In the genomic region with DNA sequence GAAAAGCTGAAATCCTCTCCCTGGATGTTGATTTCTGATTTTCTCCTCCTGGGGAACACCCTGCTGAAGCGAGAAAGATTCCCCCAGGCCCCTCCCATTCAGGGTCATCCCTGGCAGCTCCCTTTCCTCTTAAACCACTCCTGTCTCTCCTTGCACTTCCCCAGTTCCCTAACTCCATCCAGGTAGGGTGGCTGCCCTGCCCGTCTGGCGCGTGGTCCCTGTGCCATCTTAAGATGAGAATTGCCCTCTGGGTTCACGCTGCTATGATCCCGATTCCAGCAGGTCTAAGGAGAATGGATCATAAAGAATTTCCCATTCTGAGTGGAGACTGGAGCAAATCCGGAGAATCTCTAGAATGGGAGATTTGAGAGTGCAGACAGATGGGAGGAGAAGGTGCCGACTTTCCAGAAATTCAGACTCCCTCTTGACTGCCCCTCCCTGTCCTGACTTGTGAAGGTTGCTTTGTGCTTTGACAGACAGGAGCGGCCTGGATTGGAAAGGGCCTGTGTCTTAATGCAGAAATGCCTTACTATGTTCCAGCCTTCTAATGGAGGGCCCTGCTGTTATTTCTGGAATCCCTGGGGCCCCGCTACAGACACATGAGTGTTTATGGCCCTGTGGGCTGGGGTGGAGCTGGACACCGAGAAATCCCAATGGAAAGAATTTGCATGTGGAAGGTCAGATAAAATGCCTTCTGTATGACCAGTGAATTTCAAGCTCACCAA, we compare ENCODE assay signal across 8 cellular contexts. TPM values are rescaled to one million over a fixed set of nuclear protein-coding genes. Genes with fewer than 3 reads are reported as not detected.
DNase-seq lines count a peak whose midpoint lies in the region; ATAC-seq, FAIRE-seq and TF ChIP-seq lines count a peak whose summit lies in the region.

No MANE protein-coding gene starts in this region.

- peaks cover 12% of the 10 kb centered on the region for H4K20me1 ChIP-seq in endothelial cell of umbilical vein (replicated peaks; ENCODE audit: control insufficient read depth, extremely low read depth, insufficient read depth, low read length)

- FAIRE-seq in endothelial cell of umbilical vein (lab: Jason Lieb, UNC) (peak; percentile 59), GM12891 (lab: Jason Lieb, UNC) (no peak)

- peaks cover 31% of the 10 kb centered on the region for H3K79me2 ChIP-seq in endothelial cell of umbilical vein (ENCODE audit: control insufficient read depth, insufficient read depth, low read length)

- H3K9me3 ChIP-seq in ES-I3 (ENCODE audit: control insufficient read depth, insufficient read depth, low read length) (no peaks in the 10 kb centered on the region), endothelial cell of umbilical vein (replicated peaks; ENCODE audit: control insufficient read depth, insufficient read depth, low read length) (no peaks in the 10 kb centered on the region), neuron (ENCODE audit: low read length) (no peaks in the 10 kb centered on the region)

- no peak for TF ChIP-seq POLR2A in endothelial cell of umbilical vein (IDR thresholded peaks at IDR 0.05; ENCODE audit: low read depth, low read length)
- TF ChIP-seq POLR2A in GM12891 (IDR thresholded peaks at IDR 0.05; ENCODE audit: low read depth, low read length): no peak

- intact Hi-C loops in endothelial cell of umbilical vein (cut with micrococcal nuclease) (loop anchor here (1.0 to 10.0 kb wide), 6 partner anchors 43 to 413 kb away; partner anchors contain the start of genes CPSF3, ITGB1BP1, KLF11 and TAF1B), left colon (cut with DNase I, micrococcal nuclease) (no loop called here)

- no peak for TF ChIP-seq CTCF in endothelial cell of umbilical vein (IDR thresholded peaks at IDR 0.05; ENCODE audit: extremely low read depth in 1 of 2, insufficient read depth in 1 of 2, low read depth in 1 of 2, low read length in 2 of 2)

- BruUV-seq in endothelial cell of umbilical vein (replicated peaks; lab: Mats Ljungman, UMichigan): no TSS peak

- no peaks in the 10 kb centered on the region for H3K9me1 ChIP-seq in endothelial cell of umbilical vein (replicated peaks; ENCODE audit: control insufficient read depth, extremely low read depth, insufficient read depth, low read length)

- H3K36me3 ChIP-seq in ES-I3 (ENCODE audit: insufficient read depth, low read length) (peaks cover 4% of the 10 kb centered on the region; the same call in 1 of the 2 replicates), endothelial cell of umbilical vein (ENCODE audit: control insufficient read depth in 2 of 2, extremely low read depth in 1 of 2, insufficient read depth in 2 of 2, low read length in 2 of 2) (peaks cover 0 to 7% of the 10 kb centered on the region in 2 experiments), neuron (ENCODE audit: insufficient read depth, low read length) (peaks cover 23% of the 10 kb centered on the region)

- H3K27ac ChIP-seq in endothelial cell of umbilical vein (ENCODE audit: insufficient read depth, low read depth, low read length): no peak overlapping the region

- no peak overlapping the region for H3K4me2 ChIP-seq in endothelial cell of umbilical vein (ENCODE audit: insufficient read depth, low read length)

- H3K4me3 ChIP-seq in endothelial cell of umbilical vein (replicated peaks in 1 of 3; ENCODE audit: insufficient read depth in 1 of 3, low read depth in 1 of 3, low read length in 3 of 3) (no peak overlapping the region), neuron (ENCODE audit: low read length) (peak overlapping the region; percentile 82)

- H3K4me1 ChIP-seq in ES-I3 (ENCODE audit: insufficient read depth, low read length): peaks cover 10% of the 10 kb centered on the region; the same call in 1 of the 2 replicates
- peaks cover 21% of the 10 kb centered on the region for H3K4me1 ChIP-seq in endothelial cell of umbilical vein (ENCODE audit: control insufficient read depth, extremely low read depth, insufficient read depth, low read length)
- peaks cover 35% of the 10 kb centered on the region for H3K4me1 ChIP-seq in neuron (ENCODE audit: insufficient read depth, low read length)

- peak; percentile 63 for DNase-seq in RPMI7951 (ENCODE audit: low read depth)
- no peak for DNase-seq in endothelial cell of umbilical vein (ENCODE audit: low read depth, low spot score)
- DNase-seq in GM12891 (ENCODE audit: insufficient read length, low spot score): no peak
- DNase-seq in cerebellar nuclear complex (lab: John Stamatoyannopoulos, UW): no peak
- DNase-seq in UCSD-AML1 (lab: John Stamatoyannopoulos, UW; ENCODE audit: unreplicated experiment): no peak
- DNase-seq in left colon: no peak

- ATAC-seq in left colon: no peak

- POLR2A ChIA-PET in endothelial cell of umbilical vein (lab: Charles Lee): no interaction called here

- H3K9ac ChIP-seq in ES-I3 (ENCODE audit: low read depth, low read length): peak overlapping the region; percentile 88; the same call in 1 of the 2 replicates
- no peak overlapping the region for H3K9ac ChIP-seq in endothelial cell of umbilical vein (replicated peaks; ENCODE audit: extremely low read depth, insufficient read depth, low read length)

- H2AFZ ChIP-seq in endothelial cell of umbilical vein (ENCODE audit: low read depth, low read length) (no peak overlapping the region), neuron (ENCODE audit: low read depth, low read length) (peak overlapping the region; percentile 58)

- dilution Hi-C loops in endothelial cell of umbilical vein (cut with MboI; ENCODE audit: extremely low pct_ligation_motif_present, low sequenced_read_pairs): no loop called here

- H3K27me3 ChIP-seq in endothelial cell of umbilical vein (ENCODE audit: control insufficient read depth in 2 of 2, insufficient read depth in 2 of 2, low read length in 2 of 2) (no peaks in the 10 kb centered on the region), neuron (ENCODE audit: insufficient read depth, low read length) (no peaks in the 10 kb centered on the region)

- CTCF ChIA-PET in endothelial cell of umbilical vein (lab: Charles Lee): no interaction called here

TF ChIP-seq in endothelial cell of umbilical vein, 7 proteins besides CTCF, POLR2A, EP300 and RAD21:
- TF ChIP-seq GATA2 (IDR thresholded peaks at IDR 0.05; ENCODE audit: insufficient read depth, insufficient read length, low read depth, low read length) (no peak), POLR2AphosphoS5 (IDR thresholded peaks at IDR 0.05; ENCODE audit: insufficient read depth, low read depth, low read length) (no peak), EZH2 (IDR thresholded peaks at IDR 0.05; ENCODE audit: borderline replicate concordance, low read depth, low read length, severe bottlenecking) (no peak), FOS (IDR thresholded peaks at IDR 0.05; ENCODE audit: borderline replicate concordance, insufficient read depth, low read length) (no peak), MYC (IDR thresholded peaks at IDR 0.05; ENCODE audit: low read depth, low read length) (no peak), JUN (IDR thresholded peaks at IDR 0.05; ENCODE audit: borderline replicate concordance, insufficient read depth, insufficient read length, low read depth) (no peak)
- TF ChIP-seq, protein P1, sequence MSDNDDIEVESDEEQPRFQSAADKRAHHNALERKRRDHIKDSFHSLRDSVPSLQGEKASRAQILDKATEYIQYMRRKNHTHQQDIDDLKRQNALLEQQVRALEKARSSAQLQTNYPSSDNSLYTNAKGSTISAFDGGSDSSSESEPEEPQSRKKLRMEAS (IDR thresholded peaks at IDR 0.05; ENCODE audit: insufficient read depth, insufficient read length): no peak
TF ChIP-seq in endothelial cell of umbilical vein: peak in this region for 0.

TF ChIP-seq in GM12891, 5 proteins besides CTCF, POLR2A, EP300 and RAD21:
- TF ChIP-seq TAF1 (IDR thresholded peaks at IDR 0.05; ENCODE audit: low read depth, low read length) (no peak), PAX5 (IDR thresholded peaks at IDR 0.05; ENCODE audit: insufficient read depth, low read length, severe bottlenecking) (no peak), POU2F2 (IDR thresholded peaks at IDR 0.05; ENCODE audit: low read depth, low read length) (no peak), SPI1 (IDR thresholded peaks at IDR 0.05; ENCODE audit: low read depth, low read length) (no peak), POLR2AphosphoS5 (IDR thresholded peaks at IDR 0.05; ENCODE audit: low read depth, low read length) (no peak)

RNA-seq across cellular contexts. Expression of gene YWHAQ, which starts 1.3 kb away (rescaled TPM):
- total RNA-seq in RPMI7951 (2014; rRNA removed; shearing (Covaris generic)): 1,114 and 1,267 TPM in 2 replicates
- total RNA-seq in endothelial cell of umbilical vein (347 and 456 TPM in 2 replicates), left colon (100 to 1,000 TPM; 163 to 227 TPM)
- 188 and 217 TPM in 2 replicates for polyA plus RNA-seq in endothelial cell of umbilical vein
- polyA plus RNA-seq in endothelial cell of umbilical vein (2011; cell fraction: cytosol; rRNA removed): 256 and 260 TPM in 2 replicates
- 100.0 and 127 TPM in 2 replicates for polyA plus RNA-seq in endothelial cell of umbilical vein (2011; cell fraction: nucleus; rRNA removed)
- polyA plus RNA-seq in endothelial cell of umbilical vein (2012): 374 and 512 TPM in 2 replicates
- polyA minus RNA-seq in endothelial cell of umbilical vein: 197 and 225 TPM in 2 replicates
- polyA minus RNA-seq in endothelial cell of umbilical vein (2011; cell fraction: cytosol; rRNA and poly(A)+ RNA removed): 225 TPM
- 75.0 and 81.4 TPM in 2 replicates for polyA minus RNA-seq in endothelial cell of umbilical vein (2011; cell fraction: nucleus; rRNA and poly(A)+ RNA removed)
- polyA plus RNA-seq in GM12891 (2012; ENCODE audit: low read depth, missing spikeins): 159 TPM
